Comparison of ENCODE assay signal across 8 cellular contexts in genomic region chr10:103350522-103351260, GRCh38. TPM values are rescaled to one million over a fixed set of nuclear protein-coding genes. Genes with fewer than 3 reads are reported as not detected.
DNase-seq lines count a peak whose midpoint lies in the region; ATAC-seq and TF ChIP-seq lines count a peak whose summit lies in the region.

Gene PCGF6 (minus strand): TSS chr10:103351140. CDS start chr10:103351066, 74 bp downstream.

- peaks cover 11% of the 10 kb centered on the region for H3K4me1 Mint-ChIP-seq in HFFc6 (ENCODE audit: low read depth)
- peaks cover 5% of the 10 kb centered on the region for H3K4me1 Mint-ChIP-seq in T-helper 17 cell

- H3K27ac Mint-ChIP-seq in HFFc6 = peak within 1 kb of the TSS; percentile 91
- peak within 1 kb of the TSS; percentile 65 for H3K27ac Mint-ChIP-seq in T-helper 17 cell

- peaks cover 3 to 33% of the 10 kb centered on the region in 2 donors for H3K36me3 ChIP-seq in psoas muscle (ENCODE audit: insufficient read depth in 1 of 2, low read depth in 1 of 2)

- TF ChIP-seq CTCF in GM12864 (IDR thresholded peaks at IDR 0.05; ENCODE audit: low read depth, low read length, missing control alignments) (peak; percentile 21), HFFc6 (IDR thresholded peaks at IDR 0.05) (peak; percentile 20), psoas muscle (IDR thresholded peaks at IDR 0.05) (no peak)

- H3K36me3 Mint-ChIP-seq in HFFc6 (ENCODE audit: low read depth) (no peaks in the 10 kb centered on the region; the same call in 1 of the 2 replicates), T-helper 17 cell (ENCODE audit: low read depth) (no peaks in the 10 kb centered on the region)

- DNase-seq in GM12864 (ENCODE audit: low read depth) (no peak), HFFc6 (peak; percentile 61), NCI-H1092 treated with DMSO at 0.1 percent for 48 hours (lab: John Stamatoyannopoulos, UW) (peak; percentile 69), T-helper 17 cell (peak; percentile 49 to 59 (median 52)), left ventricle myocardium superior (peak; percentile 91), psoas muscle (peak; percentile 85 to 90), ureter (ENCODE audit: low spot score) (peak; percentile 75)

- H3K9me3 ChIP-seq in T-helper 17 cell (ENCODE audit: control insufficient read depth, low read length, poor library complexity, severe bottlenecking) (no peaks in the 10 kb centered on the region), psoas muscle (no peaks in the 10 kb centered on the region)

- no peaks in the 10 kb centered on the region for H3K27me3 ChIP-seq in psoas muscle (ENCODE audit: insufficient read depth in 3 of 3, low read length in 2 of 3)

- H3K4me3 Mint-ChIP-seq in HFFc6 (peak within 1 kb of the TSS; percentile 94), T-helper 17 cell (peak within 1 kb of the TSS; percentile 93)

- intact Hi-C loops in left ventricle myocardium superior (cut with micrococcal nuclease) = no loop called here
- intact Hi-C loops in psoas muscle (cut with DNase I) = no loop called here

- no peaks in the 10 kb centered on the region for H3K9me3 Mint-ChIP-seq in HFFc6

- WGBS in psoas muscle, 3 donors = 0 to 1% (median 1%) methylated on average over 59 to 82 of the region's 82 CpGs

- H3K4me3 ChIP-seq in GM12864 (ENCODE audit: low read depth, low read length) = peak within 1 kb of the TSS; percentile 92
- peak within 1 kb of the TSS; percentile 90 for H3K4me3 ChIP-seq in psoas muscle

- ATAC-seq in T-helper 17 cell = peak; percentile 87
- ATAC-seq in left ventricle myocardium superior = peak; percentile 99
- peak; percentile 95 to 100 (median 96) for ATAC-seq in psoas muscle

- H3K27ac ChIP-seq in angular gyrus (ENCODE audit: low read depth, low read length) = peak within 1 kb of the TSS; percentile 77
- peak within 1 kb of the TSS; percentile 74 for H3K27ac ChIP-seq in psoas muscle

- H3K4me1 ChIP-seq in psoas muscle = no peaks in the 10 kb centered on the region

- H3K27me3 Mint-ChIP-seq in HFFc6 (ENCODE audit: insufficient read depth) (no peaks in the 10 kb centered on the region), T-helper 17 cell (no peaks in the 10 kb centered on the region)

RNA-seq across cellular contexts. Expression of gene PCGF6, which starts in this region (rescaled TPM):
- 1 to 10 TPM; 7.4 to 9.2 (median 8.4) TPM for total RNA-seq in HFFc6 (2021; fragmentation: NEBNext Ultra II Directional; extraction: Animal tissue kit (Norgen Biotek cat#: 25700))
- total RNA-seq in T-helper 17 cell (1 to 10 TPM; 4.6 to 4.7 TPM), left ventricle myocardium superior (5.5 TPM), psoas muscle (10 to 100 TPM in 1 of 4 donors, 1 to 10 TPM in 3; 4.2 to 12.5 (median 8.3) TPM), ureter (6.3 TPM)
- polyA plus RNA-seq in psoas muscle = 10 to 100 TPM in 2 of 3 donors, 1 to 10 TPM in 1; 8.9 to 21.2 (median 10.1) TPM
